8 cellular contexts compared by ENCODE assay signal in genomic region chr7:102464577-102465280, GRCh38. TPM values are rescaled to one million over a fixed set of nuclear protein-coding genes. Genes with fewer than 3 reads are reported as not detected.
DNase-seq lines count a peak whose midpoint lies in the region; ATAC-seq and TF ChIP-seq lines count a peak whose summit lies in the region.

TSS of gene ALKBH4 (minus strand) at chr7:102464863. CDS start at chr7:102464836, 27 bp downstream.
TSS of gene LRWD1 (plus strand) at chr7:102464984. CDS start at chr7:102465081, 97 bp downstream.

- TF ChIP-seq CTCF in HFFc6 (IDR thresholded peaks at IDR 0.05) (peak; percentile 47), omental fat pad (IDR thresholded peaks at IDR 0.05) (no peak), testis (IDR thresholded peaks at IDR 0.05) (peak in 1 of 3 experiments; percentile 36)

- H3K4me3 ChIP-seq in GM08714 (ENCODE audit: low read length) (peak within 1 kb of the TSS; percentile 84), SK-N-MC (peak within 1 kb of the TSS; percentile 97), testis (peak within 1 kb of the TSS; percentile 78 to 99)

- peaks cover 13% of the 10 kb centered on the region; the same call in 1 of the 2 replicates for H3K36me3 Mint-ChIP-seq in HFFc6 (ENCODE audit: low read depth)
- H3K36me3 Mint-ChIP-seq in activated naive CD4-positive, alpha-beta T cell treated with anti-CD3 and anti-CD28 coated beads, Interleukin-2, amount 10 ng/mL, durations not matched to agents 7 days and 5 days = peaks cover 6% of the 10 kb centered on the region

- H3K27ac ChIP-seq in SK-N-MC = peak within 1 kb of the TSS; percentile 49; the same call in 1 of the 2 replicates
- H3K27ac ChIP-seq in testis = peak within 1 kb of the TSS; percentile 41 to 61

- peak within 1 kb of the TSS; percentile 95 for H3K9ac ChIP-seq in SK-N-MC (ENCODE audit: insufficient read length)

- WGBS in testis, 2 donors = 0 to 1% methylated on average over 5 to 77 of the region's 81 CpGs

- no peaks in the 10 kb centered on the region for H3K27me3 ChIP-seq in testis

- CTCF ChIA-PET in activated naive CD4-positive, alpha-beta T cell treated with anti-CD3 and anti-CD28 coated beads, Interleukin-2, amount 10 ng/mL, durations not matched to agents 7 days and 5 days (lab: Charles Lee) = interaction anchor here (1.0 to 4.0 kb wide), 5 partner anchors 49 to 61 kb away, joined by 4 to 28 read pairs (median 11); no protein-coding TSS in a partner anchor

- H3K36me3 ChIP-seq in SK-N-MC (ENCODE audit: insufficient read depth, low read length) (no peaks in the 10 kb centered on the region; the same call in 1 of the 2 replicates), testis (ENCODE audit: low read depth, missing control alignments) (no peaks in the 10 kb centered on the region)

- H3K9me3 ChIP-seq in SK-N-MC (ENCODE audit: low read depth, low read length) = no peaks in the 10 kb centered on the region
- no peaks in the 10 kb centered on the region for H3K9me3 ChIP-seq in testis

- peak within 1 kb of the TSS; percentile 81 for H3K27ac Mint-ChIP-seq in HFFc6
- H3K27ac Mint-ChIP-seq in activated naive CD4-positive, alpha-beta T cell treated with anti-CD3 and anti-CD28 coated beads, Interleukin-2, amount 10 ng/mL, durations not matched to agents 7 days and 5 days = peak within 1 kb of the TSS; percentile 47

- H3K27me3 Mint-ChIP-seq in HFFc6 (ENCODE audit: insufficient read depth) = peaks cover 9% of the 10 kb centered on the region
- H3K27me3 Mint-ChIP-seq in activated naive CD4-positive, alpha-beta T cell treated with anti-CD3 and anti-CD28 coated beads, Interleukin-2, amount 10 ng/mL, durations not matched to agents 7 days and 5 days = no peaks in the 10 kb centered on the region

- intact Hi-C loops in testis (cut with DNase I; ENCODE audit: low total_unique reads) = no loop called here

- TF ChIP-seq POLR2A in testis (IDR thresholded peaks at IDR 0.05) = no peak

- peak; percentile 87 for DNase-seq in HFFc6
- DNase-seq in NAMALWA (ENCODE audit: low spot score) = peak; percentile 96
- peak; percentile 14 for DNase-seq in SK-N-MC (ENCODE audit: low read depth, low spot score)
- DNase-seq in activated naive CD4-positive, alpha-beta T cell treated with anti-CD3 and anti-CD28 coated beads, Interleukin-2, amount 10 ng/mL, durations not matched to agents 7 days and 5 days = peak; percentile 95
- DNase-seq in glomerular endothelial cell (ENCODE audit: extremely low read depth, low read depth, low spot score) = no peak
- DNase-seq in omental fat pad (ENCODE audit: low spot score) = peak; percentile 79
- peak; percentile 94 for DNase-seq in testis

- H3K4me3 Mint-ChIP-seq in HFFc6 = peak within 1 kb of the TSS; percentile 98
- peak within 1 kb of the TSS; percentile 95 for H3K4me3 Mint-ChIP-seq in activated naive CD4-positive, alpha-beta T cell treated with anti-CD3 and anti-CD28 coated beads, Interleukin-2, amount 10 ng/mL, durations not matched to agents 7 days and 5 days

- H3K4me1 Mint-ChIP-seq in HFFc6 (ENCODE audit: low read depth) = peaks cover 33% of the 10 kb centered on the region
- H3K4me1 Mint-ChIP-seq in activated naive CD4-positive, alpha-beta T cell treated with anti-CD3 and anti-CD28 coated beads, Interleukin-2, amount 10 ng/mL, durations not matched to agents 7 days and 5 days = peaks cover 35% of the 10 kb centered on the region

- no peaks in the 10 kb centered on the region for H3K9me3 Mint-ChIP-seq in HFFc6
- H3K9me3 Mint-ChIP-seq in activated naive CD4-positive, alpha-beta T cell treated with anti-CD3 and anti-CD28 coated beads, Interleukin-2, amount 10 ng/mL, durations not matched to agents 7 days and 5 days = no peaks in the 10 kb centered on the region

- peak; percentile 88 for ATAC-seq in omental fat pad (ENCODE audit: low FRiP score)

- H3K4me1 ChIP-seq in testis = peaks cover 21% of the 10 kb centered on the region

RNA-seq across cellular contexts. Expression of gene ALKBH4, which starts in this region (rescaled TPM):
- total RNA-seq in HFFc6 (2021; fragmentation: NEBNext Ultra II Directional; extraction: Animal tissue kit (Norgen Biotek cat#: 25700)) = 10 to 100 TPM in 3 of 6 experiments, 1 to 10 TPM in 3; 9.6 to 11.0 (median 10.0) TPM
- total RNA-seq in glomerular endothelial cell (12.5 and 12.8 TPM in 2 replicates), omental fat pad (10 to 100 TPM in 2 of 4 donors, 1 to 10 TPM in 2; 7.9 to 12.6 (median 9.7) TPM), testis (10 to 100 TPM; 26.7 to 27.7 TPM)
- 9.3 TPM for polyA plus RNA-seq in testis (ENCODE audit: insufficient read depth, low read depth, low replicate concordance)

RNA-seq across cellular contexts. Expression of gene LRWD1, which starts in this region (rescaled TPM):
- 10 to 100 TPM; 19.4 to 28.2 (median 23.0) TPM for total RNA-seq in HFFc6 (2021; fragmentation: NEBNext Ultra II Directional; extraction: Animal tissue kit (Norgen Biotek cat#: 25700))
- total RNA-seq in glomerular endothelial cell = 17.1 and 23.5 TPM in 2 replicates
- total RNA-seq in omental fat pad = 10 to 100 TPM in 3 of 4 donors, 1 to 10 TPM in 1; 9.8 to 19.3 (median 11.4) TPM
- 100 to 1,000 TPM; 221 to 350 TPM for total RNA-seq in testis
- 540 TPM for polyA plus RNA-seq in testis (ENCODE audit: insufficient read depth, low read depth, low replicate concordance)
